1 cellular context compared by ENCODE assay signal in genomic region chr7:39631736-39632304, GRCh38.
TF ChIP-seq lines count a peak whose summit lies in the region.

No MANE protein-coding gene starts in this region.

TF ChIP-seq in IMR-90, 13 proteins besides CTCF, POLR2A, EP300 and RAD21:
- TF ChIP-seq MXI1 (IDR thresholded peaks at IDR 0.05; ENCODE audit: borderline replicate concordance, low read depth, low read length) (no peak), MAFK (IDR thresholded peaks at IDR 0.05; ENCODE audit: low read depth, low read length) (no peak), FOS (IDR thresholded peaks at IDR 0.05; ENCODE audit: low read depth, low read length) (no peak), CHD1 (IDR thresholded peaks at IDR 0.05; ENCODE audit: low read depth, low read length) (no peak), RCOR1 (IDR thresholded peaks at IDR 0.05; ENCODE audit: insufficient replicate concordance, low read length) (no peak), NFE2L2 (IDR thresholded peaks at IDR 0.05; ENCODE audit: low read depth, low read length) (no peak), BHLHE40 (IDR thresholded peaks at IDR 0.05; ENCODE audit: low read depth, low read length) (no peak), RFX5 (IDR thresholded peaks at IDR 0.05; ENCODE audit: low read depth, low read length) (no peak), USF2 (IDR thresholded peaks at IDR 0.05; ENCODE audit: low read depth, low read length) (no peak), CEBPB (IDR thresholded peaks at IDR 0.05; ENCODE audit: low read depth, low read length) (no peak)
- TF ChIP-seq, protein P1, sequence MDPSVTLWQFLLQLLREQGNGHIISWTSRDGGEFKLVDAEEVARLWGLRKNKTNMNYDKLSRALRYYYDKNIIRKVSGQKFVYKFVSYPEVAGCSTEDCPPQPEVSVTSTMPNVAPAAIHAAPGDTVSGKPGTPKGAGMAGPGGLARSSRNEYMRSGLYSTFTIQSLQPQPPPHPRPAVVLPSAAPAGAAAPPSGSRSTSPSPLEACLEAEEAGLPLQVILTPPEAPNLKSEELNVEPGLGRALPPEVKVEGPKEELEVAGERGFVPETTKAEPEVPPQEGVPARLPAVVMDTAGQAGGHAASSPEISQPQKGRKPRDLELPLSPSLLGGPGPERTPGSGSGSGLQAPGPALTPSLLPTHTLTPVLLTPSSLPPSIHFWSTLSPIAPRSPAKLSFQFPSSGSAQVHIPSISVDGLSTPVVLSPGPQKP (IDR thresholded peaks at IDR 0.05; ENCODE audit: borderline replicate concordance, low read depth, low read length), result no peak
TF ChIP-seq in IMR-90: peak in this region for 0.
